1 cellular context compared by ENCODE assay signal in genomic region chr9:70258692-70259511, GRCh38.
TF ChIP-seq lines count a peak whose summit lies in the region.

Gene SMC5, plus strand, starts transcription at chr9:70258978. Its CDS starts 101 bp downstream, at chr9:70259079.

TF ChIP-seq in K562, 482 proteins besides CTCF, POLR2A, EP300 and RAD21 (continued from another document and continues in another):
- TF ChIP-seq VEZF1 (CRISPR knock-in tag; IDR thresholded peaks at IDR 0.05): peak; percentile 68; the same call in 1 of the 2 replicates
- TF ChIP-seq L3MBTL2 (IDR thresholded peaks at IDR 0.05): peak; percentile 64; the same call in 1 of the 2 replicates
- peak; percentile 64; the same call in 1 of the 2 replicates for TF ChIP-seq NKRF (IDR thresholded peaks at IDR 0.05; ENCODE audit: borderline replicate concordance)
- peak in 1 of 3 experiments; percentile 85; a peak in 3 of 6 replicates for TF ChIP-seq ZBTB11 (CRISPR knock-in tag; IDR thresholded peaks at IDR 0.05)
- TF ChIP-seq MAFF (IDR thresholded peaks at IDR 0.05; ENCODE audit: low read length): no peak
- no peak for TF ChIP-seq GATAD2B (IDR thresholded peaks at IDR 0.05; ENCODE audit: borderline replicate concordance)
- TF ChIP-seq SLC30A9 (CRISPR knock-in tag; IDR thresholded peaks at IDR 0.05): no peak
- TF ChIP-seq KDM4B (IDR thresholded peaks at IDR 0.05; ENCODE audit: borderline replicate concordance in 2 of 2, low read depth in 1 of 2): no peak
- TF ChIP-seq TGIF2 (CRISPR knock-in tag; IDR thresholded peaks at IDR 0.05): 0 out of 2 replicates have a peak, but pooled peaks have one; percentile 44
- no peak for TF ChIP-seq CTCFL (IDR thresholded peaks at IDR 0.05; ENCODE audit: borderline replicate concordance, insufficient read depth, low read depth, low read length, poor library complexity, severe bottlenecking)
- TF ChIP-seq KLF13 (tag; IDR thresholded peaks at IDR 0.05; ENCODE audit: borderline replicate concordance, low read depth): peak; percentile 78; the same call in 1 of the 2 replicates
- TF ChIP-seq ATF7 (IDR thresholded peaks at IDR 0.05): peak; percentile 49; the same call in 1 of the 2 replicates
- no peak for TF ChIP-seq ESRRB (CRISPR knock-in tag; IDR thresholded peaks at IDR 0.05; ENCODE audit: borderline replicate concordance)
- TF ChIP-seq POLR2B (IDR thresholded peaks at IDR 0.05; ENCODE audit: low read depth, partially characterized antibody): peak; percentile 85
- TF ChIP-seq STAT5A (IDR thresholded peaks at IDR 0.05; ENCODE audit: borderline replicate concordance, low read length): no peak
- TF ChIP-seq SRF (CRISPR knock-in tag; IDR thresholded peaks at IDR 0.05): no peak
- TF ChIP-seq ARID3A (IDR thresholded peaks at IDR 0.05; ENCODE audit: borderline replicate concordance, low read depth, low read length): no peak
- TF ChIP-seq JUNB (CRISPR knock-in tag; conservative IDR thresholded peaks at IDR 0.05): no peak
- TF ChIP-seq MEIS2 (IDR thresholded peaks at IDR 0.05; ENCODE audit: partially characterized antibody): peak; percentile 66
- no peak for TF ChIP-seq RBM15 (IDR thresholded peaks at IDR 0.05; ENCODE audit: insufficient read depth, low read length)
- no peak for TF ChIP-seq STAG1 (CRISPR knock-in tag; IDR thresholded peaks at IDR 0.05; ENCODE audit: borderline replicate concordance)
- TF ChIP-seq ZNF780A (CRISPR knock-in tag; IDR thresholded peaks at IDR 0.05): no peak
- TF ChIP-seq PURB (CRISPR knock-in tag; IDR thresholded peaks at IDR 0.05; ENCODE audit: low read depth): no peak
- no peak for TF ChIP-seq ZNF280A (IDR thresholded peaks at IDR 0.05; ENCODE audit: low read depth, partially characterized antibody)
- no peak for TF ChIP-seq CHAMP1 (IDR thresholded peaks at IDR 0.05)
- TF ChIP-seq ZNF133 (CRISPR knock-in tag; IDR thresholded peaks at IDR 0.05): no peak
- peak in 1 of 2 experiments; percentile 38; a peak in 1 of 4 replicates for TF ChIP-seq UBTF (IDR thresholded peaks at IDR 0.05; ENCODE audit: borderline replicate concordance in 1 of 2, low read depth in 2 of 2, low read length in 2 of 2)
- peak; percentile 33; the same call in 1 of the 2 replicates for TF ChIP-seq ARID4B (CRISPR knock-in tag; IDR thresholded peaks at IDR 0.05)
- TF ChIP-seq ZSCAN32 (CRISPR knock-in tag; IDR thresholded peaks at IDR 0.05): no peak
